ENCODE assay signal across 9 cellular contexts in genomic region chr1:28371011-28371378, GRCh38. TPM values are rescaled to one million over a fixed set of nuclear protein-coding genes. Genes with fewer than 3 reads are reported as not detected.
DNase-seq lines count a peak whose midpoint lies in the region; ATAC-seq and TF ChIP-seq lines count a peak whose summit lies in the region.
"Had no signal": no experiment of that assay in that cellular context is flagged by ENCODE, and none has a peak within 500 bp of the region (broad histone marks: within the 10 kb centered on the region; RNA-seq: fewer than 3 reads in every experiment).

No MANE protein-coding gene starts in this region.

- ATAC-seq in T-helper 17 cell (no peak), gastroesophageal sphincter (no peak)
- no peak for ATAC-seq in stimulated activated effector memory CD8-positive, alpha-beta T cell treated with anti-CD3 and anti-CD28 coated beads, Interleukin-12 subunit alpha, Interleukin-12 subunit beta, amount 100 ng/mL, for 72 hours

- H3K27me3 ChIP-seq in gastroesophageal sphincter (no peaks in the 10 kb centered on the region), tibial nerve (no peaks in the 10 kb centered on the region)

- H3K27ac Mint-ChIP-seq in activated CD4-positive, alpha-beta T cell treated with anti-CD3 and anti-CD28 coated beads, Interleukin-2, amount 10 ng/mL, durations not matched to agents 7 days and 5 days: peak overlapping the region; percentile 94
- no peak overlapping the region for H3K27ac Mint-ChIP-seq in T-helper 17 cell
- H3K27ac Mint-ChIP-seq in stimulated activated effector memory CD8-positive, alpha-beta T cell treated with anti-CD3 and anti-CD28 coated beads, Interleukin-12 subunit alpha, Interleukin-12 subunit beta, amount 100 ng/mL, for 72 hours: no peak overlapping the region

- H3K4me3 ChIP-seq in gastroesophageal sphincter: no peak overlapping the region
- peak overlapping the region in 1 of 4 donors; percentile 95 for H3K4me3 ChIP-seq in tibial nerve

- no peak for TF ChIP-seq EP300 in gastroesophageal sphincter (IDR thresholded peaks at IDR 0.05)
- no peak for TF ChIP-seq EP300 in tibial nerve (IDR thresholded peaks at IDR 0.05)

- TF ChIP-seq POLR2A in gastroesophageal sphincter (IDR thresholded peaks at IDR 0.05) (no peak), tibial nerve (IDR thresholded peaks at IDR 0.05) (no peak)

- H3K9me3 ChIP-seq in T-helper 17 cell (ENCODE audit: control insufficient read depth, low read length, poor library complexity, severe bottlenecking): no peaks in the 10 kb centered on the region
- H3K9me3 ChIP-seq in gastroesophageal sphincter: no peaks in the 10 kb centered on the region
- no peaks in the 10 kb centered on the region for H3K9me3 ChIP-seq in tibial nerve

- CTCF ChIA-PET in activated CD4-positive, alpha-beta T cell treated with anti-CD3 and anti-CD28 coated beads, Interleukin-2, amount 10 ng/mL, durations not matched to agents 7 days and 5 days (lab: Charles Lee): interaction anchor here (1.1 to 1.5 kb wide), 2 partner anchors 13 to 53 kb away, joined by 4 to 5 read pairs; no protein-coding TSS in a partner anchor

- POLR2A ChIA-PET in activated CD4-positive, alpha-beta T cell treated with anti-CD3 and anti-CD28 coated beads, Interleukin-2, amount 10 ng/mL, durations not matched to agents 7 days and 5 days (lab: Charles Lee): no interaction called here

- peaks cover 17% of the 10 kb centered on the region for H3K36me3 Mint-ChIP-seq in activated CD4-positive, alpha-beta T cell treated with anti-CD3 and anti-CD28 coated beads, Interleukin-2, amount 10 ng/mL, durations not matched to agents 7 days and 5 days (ENCODE audit: low read depth)
- no peaks in the 10 kb centered on the region for H3K36me3 Mint-ChIP-seq in T-helper 17 cell (ENCODE audit: low read depth)
- H3K36me3 Mint-ChIP-seq in stimulated activated effector memory CD8-positive, alpha-beta T cell treated with anti-CD3 and anti-CD28 coated beads, Interleukin-12 subunit alpha, Interleukin-12 subunit beta, amount 100 ng/mL, for 72 hours: peaks cover 5% of the 10 kb centered on the region

- H3K4me1 ChIP-seq in gastroesophageal sphincter (peaks cover 0 to 49% (median 9%) of the 10 kb centered on the region in 3 donors), tibial nerve (peaks cover 0 to 39% (median 7%) of the 10 kb centered on the region in 4 donors)

- H3K4me3 Mint-ChIP-seq in activated CD4-positive, alpha-beta T cell treated with anti-CD3 and anti-CD28 coated beads, Interleukin-2, amount 10 ng/mL, durations not matched to agents 7 days and 5 days: peak overlapping the region; percentile 85
- peak overlapping the region; percentile 91 for H3K4me3 Mint-ChIP-seq in T-helper 17 cell
- peak overlapping the region; percentile 94 for H3K4me3 Mint-ChIP-seq in stimulated activated effector memory CD8-positive, alpha-beta T cell treated with anti-CD3 and anti-CD28 coated beads, Interleukin-12 subunit alpha, Interleukin-12 subunit beta, amount 100 ng/mL, for 72 hours

- no peaks in the 10 kb centered on the region for H3K9me3 Mint-ChIP-seq in activated CD4-positive, alpha-beta T cell treated with anti-CD3 and anti-CD28 coated beads, Interleukin-2, amount 10 ng/mL, durations not matched to agents 7 days and 5 days
- no peaks in the 10 kb centered on the region for H3K9me3 Mint-ChIP-seq in stimulated activated effector memory CD8-positive, alpha-beta T cell treated with anti-CD3 and anti-CD28 coated beads, Interleukin-12 subunit alpha, Interleukin-12 subunit beta, amount 100 ng/mL, for 72 hours

- peaks cover 30% of the 10 kb centered on the region for H3K4me1 Mint-ChIP-seq in activated CD4-positive, alpha-beta T cell treated with anti-CD3 and anti-CD28 coated beads, Interleukin-2, amount 10 ng/mL, durations not matched to agents 7 days and 5 days
- peaks cover 15% of the 10 kb centered on the region for H3K4me1 Mint-ChIP-seq in T-helper 17 cell
- peaks cover 19% of the 10 kb centered on the region for H3K4me1 Mint-ChIP-seq in stimulated activated effector memory CD8-positive, alpha-beta T cell treated with anti-CD3 and anti-CD28 coated beads, Interleukin-12 subunit alpha, Interleukin-12 subunit beta, amount 100 ng/mL, for 72 hours

- H3K36me3 ChIP-seq in gastroesophageal sphincter (no peaks in the 10 kb centered on the region), tibial nerve (no peaks in the 10 kb centered on the region)

- no peaks in the 10 kb centered on the region for H3K27me3 Mint-ChIP-seq in activated CD4-positive, alpha-beta T cell treated with anti-CD3 and anti-CD28 coated beads, Interleukin-2, amount 10 ng/mL, durations not matched to agents 7 days and 5 days
- no peaks in the 10 kb centered on the region for H3K27me3 Mint-ChIP-seq in T-helper 17 cell

- WGBS in gastroesophageal sphincter (ENCODE audit: low coverage in 1 of 2), 2 donors: 72 to 78% methylated on average over 4 to 5 of the region's 5 CpGs
- 80% methylated on average over 5 of the region's 5 CpGs for WGBS in tibial nerve, 2 donors

- DNase-seq in activated CD4-positive, alpha-beta T cell treated with anti-CD3 and anti-CD28 coated beads, Interleukin-2, amount 10 ng/mL, durations not matched to agents 7 days and 5 days: no peak
- no peak for DNase-seq in activated CD4-positive, alpha-beta T cell treated with anti-CD3 and anti-CD28 coated beads for 48 hours
- no peak for DNase-seq in T-helper 17 cell
- DNase-seq in stimulated activated effector memory CD8-positive, alpha-beta T cell treated with anti-CD3 and anti-CD28 coated beads, Interleukin-12 subunit alpha, Interleukin-12 subunit beta, amount 100 ng/mL, for 72 hours (ENCODE audit: low spot score in 2 of 2): no peak
- no peak for DNase-seq in tibial nerve (ENCODE audit: low spot score in 2 of 2)
- DNase-seq in ecto neural progenitor cell (ENCODE audit: low spot score): no peak
- no peak for DNase-seq in A172 (ENCODE audit: low spot score)
- DNase-seq: cortex of kidney had no signal

- TF ChIP-seq CTCF in gastroesophageal sphincter (IDR thresholded peaks at IDR 0.05): no peak
- no peak for TF ChIP-seq CTCF in tibial nerve (IDR thresholded peaks at IDR 0.05)

- H3K27ac ChIP-seq in gastroesophageal sphincter (peak overlapping the region in 3 of 4 donors; percentile 92 to 97 (median 96)), tibial nerve (no peak overlapping the region)

RNA-seq across cellular contexts. Expression of gene PHACTR4, which starts 1.5 kb away (rescaled TPM):
- 10 to 100 TPM; 29.0 to 34.9 TPM for total RNA-seq in activated CD4-positive, alpha-beta T cell treated with anti-CD3 and anti-CD28 coated beads, Interleukin-2, amount 10 ng/mL, durations not matched to agents 7 days and 5 days
- total RNA-seq in T-helper 17 cell (10 to 100 TPM; 20.9 to 23.9 TPM), gastroesophageal sphincter (10 to 100 TPM; 20.3 to 32.2 (median 27.0) TPM), tibial nerve (10 to 100 TPM; 25.1 to 38.7 (median 33.6) TPM)
- total RNA-seq in A172 (2014; rRNA removed; shearing (Covaris generic)): 4.0 and 6.0 TPM in 2 replicates

RNA-seq across cellular contexts. Expression of gene MED18, which starts 42.2 kb away (rescaled TPM):
- total RNA-seq in activated CD4-positive, alpha-beta T cell treated with anti-CD3 and anti-CD28 coated beads, Interleukin-2, amount 10 ng/mL, durations not matched to agents 7 days and 5 days: 10 to 100 TPM; 22.7 to 23.7 TPM
- total RNA-seq in T-helper 17 cell (1 to 10 TPM; 4.6 to 4.7 TPM), gastroesophageal sphincter (10 to 100 TPM in 3 of 4 donors, 1 to 10 TPM in 1; 8.5 to 21.0 (median 18.2) TPM), tibial nerve (10 to 100 TPM in 2 of 4 donors, 1 to 10 TPM in 2; 9.4 to 21.2 (median 12.0) TPM)
- 8.9 and 12.3 TPM in 2 replicates for total RNA-seq in A172 (2014; rRNA removed; shearing (Covaris generic))

Comparison
In these comparisons a context has a peak if more than half of its experiments do, and no peak if none do; other contexts are left out.
1. H3K27ac ChIP-seq: peak in gastroesophageal sphincter (3 of 4); none in tibial nerve (0 of 4).
2. Peak in every context shown above with its lines, with median percentiles within 50 percentile points of each other: H3K4me3 Mint-ChIP-seq.